8 cellular contexts compared by ENCODE assay signal in the genomic region with DNA sequence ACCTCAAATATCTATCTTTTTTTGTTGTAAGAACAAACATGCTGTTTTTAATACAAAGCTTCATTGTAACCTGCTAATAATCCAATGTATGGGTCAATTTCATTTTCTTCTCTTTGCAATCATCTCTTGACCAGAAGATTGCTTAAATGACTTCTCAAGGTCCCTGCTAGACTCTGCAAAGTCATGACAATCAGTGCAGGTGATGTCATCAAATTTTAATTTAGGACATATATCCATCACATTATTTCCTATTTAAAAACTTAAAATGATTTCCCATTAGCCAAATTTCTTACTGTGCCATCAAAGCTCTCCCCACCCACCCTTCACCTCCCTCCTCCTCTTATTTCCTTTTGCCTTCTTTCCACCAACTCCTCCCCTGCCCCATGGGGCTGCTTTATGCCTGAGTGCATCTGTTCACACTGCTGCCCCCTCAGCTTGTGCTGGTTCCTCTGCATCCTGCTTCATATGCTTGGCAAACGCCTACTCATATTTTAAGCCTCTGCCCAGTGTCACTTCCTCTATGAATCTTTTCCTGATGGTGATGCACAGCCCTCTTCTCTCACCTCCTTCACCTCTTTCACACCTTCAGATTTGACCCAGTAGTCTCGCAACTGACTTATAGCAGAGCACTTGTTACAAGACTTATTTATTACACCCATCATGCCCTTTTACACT. TPM values are rescaled to one million over a fixed set of nuclear protein-coding genes. Genes with fewer than 3 reads are reported as not detected.
DNase-seq lines count a peak whose midpoint lies in the region; ATAC-seq, FAIRE-seq and TF ChIP-seq lines count a peak whose summit lies in the region.

No MANE protein-coding gene starts in this region.

- TF ChIP-seq POLR2A in GM12891 (IDR thresholded peaks at IDR 0.05; ENCODE audit: low read depth, low read length) (peak; percentile 66), esophagus muscularis mucosa (IDR thresholded peaks at IDR 0.05; ENCODE audit: low read depth) (no peak)

- no peak overlapping the region for H3K4me3 Mint-ChIP-seq in dendritic cell treated with granulocyte-macrophage colony-stimulating factor and Interleukin-4, amounts not matched to agents 40 ng/mL and 50 ng/mL, for 4 days
- no peak overlapping the region for H3K4me3 Mint-ChIP-seq in HFFc6

- POLR2A ChIA-PET in PC-3 (lab: Charles Lee; ENCODE audit: unreplicated experiment): no interaction called here

- no peak for TF ChIP-seq CTCF in HFFc6 (IDR thresholded peaks at IDR 0.05)
- TF ChIP-seq CTCF in esophagus muscularis mucosa (IDR thresholded peaks at IDR 0.05): no peak
- TF ChIP-seq CTCF in PC-3 (conservative IDR thresholded peaks at IDR 0.05; ENCODE audit: low read depth, low read length): no peak

- intact Hi-C loops in dendritic cell treated with granulocyte-macrophage colony-stimulating factor and Interleukin-4, amounts not matched to agents 40 ng/mL and 50 ng/mL, for 4 days (cut with micrococcal nuclease): loop anchor here (2.0 kb wide), 1 partner anchor 15 kb away; no protein-coding TSS in a partner anchor
- intact Hi-C loops in esophagus muscularis mucosa (cut with DNase I): no loop called here
- intact Hi-C loops in PC-3 (cut with micrococcal nuclease): no loop called here

- CTCF ChIA-PET in PC-3 (lab: Charles Lee): no interaction called here

- BruUV-seq in PC-3 (replicated peaks; lab: Mats Ljungman, UMichigan): no TSS peak

- H3K4me1 ChIP-seq in esophagus muscularis mucosa (peaks cover 0 to 6% (median 5%) of the 10 kb centered on the region in 4 donors), PC-3 (ENCODE audit: insufficient read depth, low read length) (no peaks in the 10 kb centered on the region)

- no peaks in the 10 kb centered on the region for H3F3A ChIP-seq in PC-3 (ENCODE audit: low read length, unreplicated experiment)

- H3K4me3 ChIP-seq in esophagus muscularis mucosa: no peak overlapping the region
- no peak overlapping the region for H3K4me3 ChIP-seq in PC-3 (ENCODE audit: low read length)

- H3K79me2 ChIP-seq in PC-3 (ENCODE audit: low read length): no peaks in the 10 kb centered on the region

- H3K36me3 ChIP-seq in esophagus muscularis mucosa (no peaks in the 10 kb centered on the region), PC-3 (ENCODE audit: low read depth, low read length) (no peaks in the 10 kb centered on the region)

- H3K4me2 ChIP-seq in PC-3 (ENCODE audit: low read length): no peak overlapping the region

- H3K27ac Mint-ChIP-seq in dendritic cell treated with granulocyte-macrophage colony-stimulating factor and Interleukin-4, amounts not matched to agents 40 ng/mL and 50 ng/mL, for 4 days: peak overlapping the region; percentile 56
- no peak overlapping the region for H3K27ac Mint-ChIP-seq in HFFc6

- H3K27me3 ChIP-seq in esophagus muscularis mucosa (no peaks in the 10 kb centered on the region), PC-3 (ENCODE audit: low read length) (peaks cover 37% of the 10 kb centered on the region; the same call in 1 of the 2 replicates)

- peaks cover 100% of the 10 kb centered on the region for H3K36me3 Mint-ChIP-seq in dendritic cell treated with granulocyte-macrophage colony-stimulating factor and Interleukin-4, amounts not matched to agents 40 ng/mL and 50 ng/mL, for 4 days (ENCODE audit: low read depth)
- no peaks in the 10 kb centered on the region for H3K36me3 Mint-ChIP-seq in HFFc6 (ENCODE audit: low read depth)

- H3K9me2 ChIP-seq in PC-3 (replicated peaks; ENCODE audit: low read length): no peaks in the 10 kb centered on the region

- no peaks in the 10 kb centered on the region for H3K9me3 ChIP-seq in esophagus muscularis mucosa
- no peaks in the 10 kb centered on the region for H3K9me3 ChIP-seq in PC-3 (ENCODE audit: low read length)

- H3K4me1 Mint-ChIP-seq in dendritic cell treated with granulocyte-macrophage colony-stimulating factor and Interleukin-4, amounts not matched to agents 40 ng/mL and 50 ng/mL, for 4 days (ENCODE audit: low read depth): peaks cover 92% of the 10 kb centered on the region
- H3K4me1 Mint-ChIP-seq in HFFc6 (ENCODE audit: low read depth): no peaks in the 10 kb centered on the region

- ATAC-seq in GM21381 (IDR thresholded peaks at IDR 0.05; ENCODE audit: unreplicated experiment) (peak; percentile 45), PC-3 (no peak)

- DNase-seq in GM12891 (ENCODE audit: insufficient read length, low spot score) (no peak), HT1080 (ENCODE audit: low read depth) (peak; percentile 13), mesenteric fat pad (ENCODE audit: low spot score) (no peak), HFFc6 (no peak), esophagus muscularis mucosa (ENCODE audit: extremely low spot score) (no peak), PC-3 (no peak)

- TF ChIP-seq EP300 in esophagus muscularis mucosa (IDR thresholded peaks at IDR 0.05): no peak

- peak; percentile 97 for FAIRE-seq in GM12891 (lab: Jason Lieb, UNC)

- H3K27ac ChIP-seq in esophagus muscularis mucosa (replicated peaks in 1 of 4): no peak overlapping the region
- no peak overlapping the region for H3K27ac ChIP-seq in PC-3 (ENCODE audit: low read length)

- H3K27me3 Mint-ChIP-seq in dendritic cell treated with granulocyte-macrophage colony-stimulating factor and Interleukin-4, amounts not matched to agents 40 ng/mL and 50 ng/mL, for 4 days: no peaks in the 10 kb centered on the region
- H3K27me3 Mint-ChIP-seq in HFFc6 (ENCODE audit: insufficient read depth): peaks cover 44% of the 10 kb centered on the region

- H4K20me1 ChIP-seq in PC-3 (ENCODE audit: low read length): no peaks in the 10 kb centered on the region

- H3K9me3 Mint-ChIP-seq in dendritic cell treated with granulocyte-macrophage colony-stimulating factor and Interleukin-4, amounts not matched to agents 40 ng/mL and 50 ng/mL, for 4 days: no peaks in the 10 kb centered on the region
- H3K9me3 Mint-ChIP-seq in HFFc6: no peaks in the 10 kb centered on the region

- H3K9ac ChIP-seq in PC-3 (ENCODE audit: low read length): no peak overlapping the region

- 61% methylated on average over 2 of the region's 2 CpGs for WGBS in esophagus muscularis mucosa

- no peak overlapping the region for H2AFZ ChIP-seq in PC-3 (ENCODE audit: low read length)

TF ChIP-seq in GM12891, 5 proteins besides CTCF, POLR2A, EP300 and RAD21:
- TF ChIP-seq PAX5 (IDR thresholded peaks at IDR 0.05; ENCODE audit: insufficient read depth, low read length, severe bottlenecking): peak; percentile 84
- peak; percentile 91 for TF ChIP-seq SPI1 (IDR thresholded peaks at IDR 0.05; ENCODE audit: low read depth, low read length)
- peak; percentile 52; the same call in 1 of the 2 replicates for TF ChIP-seq POU2F2 (IDR thresholded peaks at IDR 0.05; ENCODE audit: low read depth, low read length)
- TF ChIP-seq TAF1 (IDR thresholded peaks at IDR 0.05; ENCODE audit: low read depth, low read length): no peak; the same call in 1 of the 2 replicates
- peak; percentile 42; the same call in 1 of the 2 replicates for TF ChIP-seq POLR2AphosphoS5 (IDR thresholded peaks at IDR 0.05; ENCODE audit: low read depth, low read length)

RNA-seq across cellular contexts. Expression of a gene that starts 20.3 kb away (rescaled TPM):
- 207 TPM for polyA plus RNA-seq in GM12891 (2012; ENCODE audit: low read depth, missing spikeins)
- total RNA-seq in HT1080 (2014; rRNA removed; shearing (Covaris generic)): not detected in 2 replicates
- polyA plus RNA-seq in HT1080 (2015; cell fraction: cytosol; rRNA removed): 0.06 TPM in 1 of 2 replicates, not detected in the other
- polyA plus RNA-seq in HT1080 (2015; cell fraction: nucleus; rRNA removed): not detected in 2 replicates
- total RNA-seq in mesenteric fat pad (30.0 TPM), esophagus muscularis mucosa (10 to 100 TPM in 1 of 4 donors, 1 to 10 TPM in 3; 3.1 to 23.4 (median 6.0) TPM), PC-3 (2014; rRNA removed) (not detected in 2 replicates)
- not detected for total RNA-seq in HFFc6 (2021; fragmentation: NEBNext Ultra II Directional; extraction: Animal tissue kit (Norgen Biotek cat#: 25700))
